Comparison of ENCODE assay signal across 8 cellular contexts in genomic region chr3:38164966-38165721, GRCh38. TPM values are rescaled to one million over a fixed set of nuclear protein-coding genes. Genes with fewer than 3 reads are reported as not detected.
DNase-seq lines count a peak whose midpoint lies in the region; ATAC-seq and TF ChIP-seq lines count a peak whose summit lies in the region.

OXSR1 (plus strand) TSS chr3:38165537; CDS start chr3:38165877, 340 bp downstream.

- TF ChIP-seq POLR2A in GM15510 (IDR thresholded peaks at IDR 0.05; ENCODE audit: borderline replicate concordance, extremely low read depth, insufficient read length): peak; percentile 88

- H3K4me3 Mint-ChIP-seq in progenitor cell of endocrine pancreas (ENCODE audit: low read depth): peak within 1 kb of the TSS; percentile 85

- H3K4me1 Mint-ChIP-seq in progenitor cell of endocrine pancreas (ENCODE audit: low read depth): peaks cover 14% of the 10 kb centered on the region

- TF ChIP-seq CTCF in left ventricle myocardium inferior (IDR thresholded peaks at IDR 0.05; ENCODE audit: borderline replicate concordance) (no peak), progenitor cell of endocrine pancreas (IDR thresholded peaks at IDR 0.05; ENCODE audit: unreplicated experiment) (no peak)

- no peaks in the 10 kb centered on the region for H3K9me3 ChIP-seq in left ventricle myocardium inferior (replicated peaks)

- no peaks in the 10 kb centered on the region for H3K9me3 Mint-ChIP-seq in progenitor cell of endocrine pancreas (ENCODE audit: low read depth)

- no peaks in the 10 kb centered on the region for H3K36me3 Mint-ChIP-seq in progenitor cell of endocrine pancreas (ENCODE audit: insufficient read depth)

- H3K27ac ChIP-seq in angular gyrus (ENCODE audit: low read depth, low read length): peak within 1 kb of the TSS; percentile 92
- peak within 1 kb of the TSS; percentile 95 for H3K27ac ChIP-seq in left ventricle myocardium inferior (replicated peaks)

- no peaks in the 10 kb centered on the region for H3K27me3 ChIP-seq in left ventricle myocardium inferior (ENCODE audit: low read depth)

- ATAC-seq in HG02885 (IDR thresholded peaks at IDR 0.05; ENCODE audit: poor library complexity, unreplicated experiment): peak; percentile 88

- peaks cover 46% of the 10 kb centered on the region for H3K4me1 ChIP-seq in left ventricle myocardium inferior

- H3K27me3 Mint-ChIP-seq in progenitor cell of endocrine pancreas: no peaks in the 10 kb centered on the region

- peak; percentile 91 to 98 for DNase-seq in NCI-H187 (lab: John Stamatoyannopoulos, UW)
- DNase-seq in T-helper 2 cell: peak; percentile 86 to 100 (median 93)
- DNase-seq in left ventricle myocardium inferior: peak; percentile 99
- DNase-seq in progenitor cell of endocrine pancreas (ENCODE audit: low spot score, unreplicated experiment): peak; percentile 87
- DNase-seq in ureter (ENCODE audit: low spot score): peak; percentile 99

- H3K4me3 ChIP-seq in left ventricle myocardium inferior: peak within 1 kb of the TSS; percentile 100

- no peaks in the 10 kb centered on the region for H3K36me3 ChIP-seq in left ventricle myocardium inferior

- peak within 1 kb of the TSS; percentile 99 for H3K27ac Mint-ChIP-seq in progenitor cell of endocrine pancreas

- intact Hi-C loops in left ventricle myocardium inferior (cut with micrococcal nuclease): no loop called here

RNA-seq across cellular contexts. Expression of gene OXSR1, which starts in this region (rescaled TPM):
- 22.9 TPM for total RNA-seq in left ventricle myocardium inferior
- total RNA-seq in progenitor cell of endocrine pancreas: 55.5 and 56.3 TPM in 2 replicates
- 51.3 TPM for total RNA-seq in ureter

Comparison
In these comparisons a context has a peak if more than half of its experiments do, and no peak if none do; other contexts are left out.
1. Peak in every context shown above with its lines: DNase-seq, ATAC-seq, H3K4me3 ChIP-seq and H3K27ac ChIP-seq.